ENCODE assay signal across 11 cellular contexts in genomic region chr3:75672142-75672775, GRCh38. TPM values are rescaled to one million over a fixed set of nuclear protein-coding genes. Genes with fewer than 3 reads are reported as not detected.
A peak's percentile ranks its signal among the peaks of the same experiment; 100 is the strongest.
DNase-seq lines count a peak whose midpoint lies in the region; ATAC-seq, FAIRE-seq and TF ChIP-seq lines count a peak whose summit lies in the region.
"Not testable (repeated sequence)": the region's sequence is repeated elsewhere in the genome, so short reads cannot be mapped to it uniquely, and the experiment has no call there.
"Had no signal": no experiment of that assay in that cellular context is flagged by ENCODE, and none has a peak within 500 bp of the region (broad histone marks: within the 10 kb centered on the region; RNA-seq: fewer than 3 reads in every experiment).

No MANE protein-coding gene starts in this region.

- CTCF ChIA-PET in K562 (lab: Yijun Ruan, JAX; ENCODE audit: low intra/inter-chr PET ratio): not testable (repeated sequence)

- 2% methylated on average over 52 of the region's 59 CpGs for WGBS in K562 (ENCODE audit: insufficient coverage, low coverage, missing lambda C conversion rate)
- WGBS in neuronal stem cell (ENCODE audit: extremely low coverage in 2 of 2, insufficient read length in 2 of 2, insufficient replicate concordance in 1 of 2), 2 donors: no CpG with 5 or more reads among the region's 59 CpGs
- WGBS in testis, 2 donors: 7 to 11% methylated on average over 57 to 59 of the region's 59 CpGs

- peak; percentile 31 for TF ChIP-seq CTCF in BE2C (IDR thresholded peaks at IDR 0.05; ENCODE audit: low read depth, low read length)
- peak in 2 of 3 experiments; percentile 4 to 27; a peak in 2 of 6 replicates for TF ChIP-seq CTCF in K562 (IDR thresholded peaks at IDR 0.05 in 2 of 3, conservative IDR thresholded peaks at IDR 0.05 in 1 of 3; ENCODE audit: insufficient read depth in 2 of 3, low read depth in 1 of 3, low read length in 3 of 3)
- not testable (repeated sequence) for TF ChIP-seq CTCF in testis (IDR thresholded peaks at IDR 0.05)

- H3K27me3 ChIP-seq in BE2C: peaks cover 27% of the 10 kb centered on the region
- not testable (repeated sequence) for H3K27me3 ChIP-seq in K562 (ENCODE audit: control insufficient read depth in 2 of 2, insufficient read depth in 2 of 2, low read length in 2 of 2); testis
- peaks cover 60% of the 10 kb centered on the region for H3K27me3 ChIP-seq in iPS-20b (ENCODE audit: insufficient read depth, low read length)
- H3K27me3 ChIP-seq in neuronal stem cell (ENCODE audit: control insufficient read depth in 3 of 3, insufficient read depth in 3 of 3, low read depth in 1 of 3, low read length in 3 of 3): peaks cover 19 to 50% (median 49%) of the 10 kb centered on the region in 3 experiments

- H3K27ac ChIP-seq in K562 (ENCODE audit: extremely low read depth, low read depth, low read length); iPS-20b (ENCODE audit: low read length); neuronal stem cell (replicated peaks; ENCODE audit: low read length); testis: not testable (repeated sequence)

- not testable (repeated sequence) for H3K36me3 ChIP-seq in BE2C; K562 (ENCODE audit: control insufficient read depth, insufficient read depth, low read length); iPS-20b (ENCODE audit: insufficient read depth, low read depth, low read length); neuronal stem cell (replicated peaks in 1 of 2; ENCODE audit: control insufficient read depth in 2 of 2, insufficient read depth in 2 of 2, low read length in 2 of 2); testis (ENCODE audit: low read depth, missing control alignments)

- H2AFZ ChIP-seq in K562 (ENCODE audit: low read depth, low read length): not testable (repeated sequence)
- H2AFZ ChIP-seq in neuronal stem cell (ENCODE audit: low read length): peak overlapping the region; percentile 97

- H4K8ac ChIP-seq in neuronal stem cell (ENCODE audit: low read depth, low read length): not testable (repeated sequence)

- H3K79me1 ChIP-seq in neuronal stem cell (ENCODE audit: low read depth, low read length): not testable (repeated sequence)

- not testable (repeated sequence) for H3K14ac ChIP-seq in neuronal stem cell (ENCODE audit: low read length)

- H2BK5ac ChIP-seq in neuronal stem cell (ENCODE audit: low read length): not testable (repeated sequence)

- not testable (repeated sequence) for FAIRE-seq in RCC 7860 (lab: Jason Lieb, UNC); K562 (lab: Jason Lieb, UNC)

- H2AK5ac ChIP-seq in neuronal stem cell (ENCODE audit: low read depth, low read length): not testable (repeated sequence)

- TF ChIP-seq RAD21 in K562 (CRISPR knock-in tag; conservative IDR thresholded peaks at IDR 0.05 in 1 of 2, IDR thresholded peaks at IDR 0.05 in 1 of 2): not testable (repeated sequence)

- POLR2A ChIA-PET in K562 (lab: Yijun Ruan, JAX): not testable (repeated sequence)

- H3K4me1 ChIP-seq in BE2C; K562 (replicated peaks in 1 of 2; ENCODE audit: control insufficient read depth in 2 of 2, insufficient read depth in 2 of 2, low read length in 2 of 2); iPS-20b (ENCODE audit: insufficient read depth, low read length); neuronal stem cell (ENCODE audit: control insufficient read depth in 2 of 2, insufficient read depth in 1 of 2, low read depth in 1 of 2, low read length in 2 of 2); testis: not testable (repeated sequence)

- H2BK12ac ChIP-seq in neuronal stem cell (ENCODE audit: low read length): not testable (repeated sequence)

- not testable (repeated sequence) for H3K79me2 ChIP-seq in K562 (ENCODE audit: control insufficient read depth, insufficient read depth, low read length)

- intact Hi-C loops in K562 (cut with micrococcal nuclease); testis (cut with DNase I; ENCODE audit: low total_unique reads): not testable (repeated sequence)

- H2BK15ac ChIP-seq in neuronal stem cell (ENCODE audit: low read length): not testable (repeated sequence)

- not testable (repeated sequence) for H3K9me3 ChIP-seq in BE2C; K562 (replicated peaks; ENCODE audit: control insufficient read depth, insufficient read depth, low read depth, low read length); neuronal stem cell (replicated peaks in 1 of 2; ENCODE audit: control insufficient read depth in 2 of 2, insufficient read depth in 1 of 2, low read depth in 1 of 2, low read length in 2 of 2); testis
- H3K9me3 ChIP-seq in iPS-20b (ENCODE audit: insufficient read depth, low read depth, low read length): peaks cover 24% of the 10 kb centered on the region

- not testable (repeated sequence) for H3K9me1 ChIP-seq in K562 (ENCODE audit: control insufficient read depth, insufficient read depth, low read length)

- DNase-seq in BE2C (peak; percentile 81), RCC 7860 (ENCODE audit: low spot score) (peak; percentile 41), K562 (ENCODE audit: extremely low read depth in 1 of 4, low spot score in 3 of 4) (peak; percentile 9 to 52 (median 13)), fibroblast of gingiva (ENCODE audit: low read depth) (peak; percentile 82), neuronal stem cell (ENCODE audit: low spot score) (peak; percentile 45), testis (peak; percentile 49)

- H4K20me1 ChIP-seq in K562 (replicated peaks; ENCODE audit: control insufficient read depth, insufficient read depth, low read length): not testable (repeated sequence)

- not testable (repeated sequence) for TF ChIP-seq POLR2A in K562 (conservative IDR thresholded peaks at IDR 0.05); testis (IDR thresholded peaks at IDR 0.05)

- not testable (repeated sequence) for H3K23ac ChIP-seq in neuronal stem cell (ENCODE audit: low read depth, low read length, poor library complexity)

- H2BK120ac ChIP-seq in neuronal stem cell (ENCODE audit: low read depth, low read length): not testable (repeated sequence)

- in situ Hi-C loops in K562 (cut with MboI): not testable (repeated sequence)

- BruUV-seq in K562 (replicated peaks; lab: Mats Ljungman, UMichigan): not testable (repeated sequence)

- H3K4me2 ChIP-seq in K562 (ENCODE audit: insufficient read depth, low read length): not testable (repeated sequence)
- H3K4me2 ChIP-seq in neuronal stem cell (ENCODE audit: insufficient read depth, low read length, poor library complexity, severe bottlenecking): peak overlapping the region; percentile 62

- H3K4ac ChIP-seq in neuronal stem cell (ENCODE audit: low read length): not testable (repeated sequence)

- not testable (repeated sequence) for TF ChIP-seq EP300 in K562 (IDR thresholded peaks at IDR 0.05; ENCODE audit: low read length)

- not testable (repeated sequence) for H3K9ac ChIP-seq in K562 (ENCODE audit: insufficient read depth in 1 of 2, low read depth in 2 of 2, low read length in 2 of 2); neuronal stem cell (ENCODE audit: low read depth, low read length, poor library complexity)
- H3K9ac ChIP-seq in iPS-20b (ENCODE audit: low read depth, low read length): peak overlapping the region; percentile 61; the same call in 1 of the 2 replicates

- H3K4me3 ChIP-seq in BE2C (ENCODE audit: low read depth, low read length) (peak overlapping the region; percentile 53), iPS-20b (ENCODE audit: low read length) (peak overlapping the region; percentile 81), neuronal stem cell (ENCODE audit: low read length in 2 of 2) (peak overlapping the region; percentile 42 to 77), testis (peak overlapping the region; percentile 37 to 60)
- H3K4me3 ChIP-seq in K562: not testable (repeated sequence)

- H3K18ac ChIP-seq in neuronal stem cell (ENCODE audit: low read length): peak overlapping the region; percentile 80

- ATAC-seq in HG02759 (IDR thresholded peaks at IDR 0.05; ENCODE audit: unreplicated experiment) (peak; percentile 38), K562 (peak; percentile 87)

- not testable (repeated sequence) for H4K91ac ChIP-seq in neuronal stem cell (ENCODE audit: low read depth, low read length, poor library complexity)

RNA-seq across cellular contexts. Expression of gene FRG2C, which starts 8.1 kb away (rescaled TPM):
- not detected for polyA plus RNA-seq in BE2C (2012; ENCODE audit: insufficient read depth, insufficient read length, low read depth)
- total RNA-seq in K562 (2011; cell fraction: chromatin; rRNA removed; ENCODE audit: low replicate concordance): not detected in 2 replicates
- total RNA-seq in K562 (2011; cell fraction: nucleolus; rRNA removed): not detected in 2 replicates
- not detected in 2 replicates for total RNA-seq in K562 (2011; cell fraction: nucleoplasm; rRNA removed)
- not detected in 2 replicates for total RNA-seq in K562 (2014; rRNA removed)
- not detected in 2 replicates for total RNA-seq in K562 (2014; rRNA removed; fragmentation: Illumina TruSeq; extraction: Trizol)
- total RNA-seq in K562 (2015; rRNA removed; fragmentation: Illumina TruSeq; extraction: Trizol): not detected in 2 replicates
- not detected in 2 replicates for total RNA-seq in K562 (2021)
- not detected in 2 replicates for polyA plus RNA-seq in K562 (2011; rRNA removed)
- polyA plus RNA-seq in K562 (2011; cell fraction: cytosol; rRNA removed): not detected in 2 replicates
- not detected in 2 replicates for polyA plus RNA-seq in K562 (2011; cell fraction: nucleus; rRNA removed)
- polyA plus RNA-seq in K562 (2012): 0.04 TPM in 1 of 2 replicates, not detected in the other
- not detected in 2 replicates for polyA plus RNA-seq in K562 (2014; fragmentation: Illumina TruSeq; extraction: Trizol)
- under 1 TPM in 1 of 2 experiments, not detected in 1; 0.03 TPM for polyA plus RNA-seq in K562 (2014; fragmentation: Nextera tagmentation; extraction: Ambion mirVana)
- polyA plus RNA-seq in K562 (2014; rRNA removed): not detected in 2 replicates
- not detected in 2 replicates for polyA minus RNA-seq in K562 (2011; rRNA and poly(A)+ RNA removed)
- polyA minus RNA-seq in K562 (2011; cell fraction: cytosol; rRNA and poly(A)+ RNA removed): not detected in 2 replicates
- not detected in 2 replicates for polyA minus RNA-seq in K562 (2011; cell fraction: nucleus; rRNA and poly(A)+ RNA removed)
- polyA plus RNA-seq in neuronal stem cell (2013, experiment 1 of 2): not detected
- polyA plus RNA-seq in neuronal stem cell (2013, experiment 2 of 2): not detected
- total RNA-seq in testis: under 1 TPM; 0.37 to 0.55 TPM
- polyA plus RNA-seq in testis (ENCODE audit: insufficient read depth, low read depth, low replicate concordance): 1.1 TPM
- total RNA-seq: adrenal gland; CD8-positive, alpha-beta T cell; MCF 10A had no signal
- polyA plus RNA-seq: adrenal gland had no signal

Comparison
In these comparisons a context has a peak if more than half of its experiments do, and no peak if none do; other contexts are left out.
1. DNase-seq: peak in every context shown above with its lines; median percentile 82 in fibroblast of gingiva; 81 in BE2C; 49 in testis; 45 in neuronal stem cell; 41 in RCC 7860; 13 in K562.